Comparison of ENCODE assay signal across 8 cellular contexts in the genomic region with DNA sequence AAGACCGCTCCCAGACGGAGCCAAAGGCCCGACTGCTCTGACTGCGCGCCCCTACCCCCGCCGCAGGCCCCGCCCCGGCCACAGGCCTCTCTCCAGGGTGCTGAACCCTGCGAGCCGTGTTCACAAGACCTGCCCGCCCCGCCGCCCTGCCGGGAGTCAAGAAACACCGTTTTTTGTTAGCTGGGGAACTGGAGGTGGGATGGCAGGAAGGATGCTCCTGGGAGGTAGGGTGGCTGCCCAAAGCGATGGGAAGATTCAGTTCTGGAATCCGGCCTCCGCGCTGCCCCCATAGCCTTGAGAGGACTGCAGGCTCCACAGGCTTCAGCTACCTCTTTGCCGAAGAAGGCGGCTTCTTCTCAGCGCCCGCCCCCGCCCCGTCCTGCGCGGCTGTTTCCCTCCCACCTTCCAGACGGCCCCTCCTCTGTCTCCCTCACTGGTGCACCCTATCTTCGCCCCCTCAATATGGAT. TPM values are rescaled to one million over a fixed set of nuclear protein-coding genes. Genes with fewer than 3 reads are reported as not detected.
A peak's percentile ranks its signal among the peaks of the same experiment; 100 is the strongest.
DNase-seq lines count a peak whose midpoint lies in the region; ATAC-seq and TF ChIP-seq lines count a peak whose summit lies in the region.

No MANE protein-coding gene starts in this region.

- H3K9me3 ChIP-seq in CD4-positive, alpha-beta memory T cell (ENCODE audit: control insufficient read depth in 1 of 2, low read length in 2 of 2): no peaks in the 10 kb centered on the region
- H3K9me3 ChIP-seq in Karpas-422 (ENCODE audit: low read length) (no peaks in the 10 kb centered on the region), osteoblast (ENCODE audit: low read depth, low read length) (no peaks in the 10 kb centered on the region)

- H3K4me1 ChIP-seq in CD4-positive, alpha-beta memory T cell (ENCODE audit: insufficient read depth, low read length): peaks cover 10% of the 10 kb centered on the region
- H3K4me1 ChIP-seq in Karpas-422 (ENCODE audit: low read length) (no peaks in the 10 kb centered on the region), osteoblast (ENCODE audit: insufficient read depth, low read length) (no peaks in the 10 kb centered on the region)

- H4K20me1 ChIP-seq in Karpas-422 (ENCODE audit: insufficient read depth, low read depth, low read length) (peaks cover 26% of the 10 kb centered on the region; the same call in 1 of the 2 replicates), osteoblast (ENCODE audit: insufficient read depth, low read length) (peaks cover 15% of the 10 kb centered on the region)

- no peak overlapping the region for H3K4me3 ChIP-seq in CD4-positive, alpha-beta memory T cell (ENCODE audit: low read length in 2 of 2)
- H3K4me3 ChIP-seq in Karpas-422 (ENCODE audit: low read length): no peak overlapping the region
- H3K4me3 ChIP-seq in osteoblast (ENCODE audit: insufficient read depth, low read length): no peak overlapping the region

- H3K4me2 ChIP-seq in Karpas-422 (ENCODE audit: low read depth, low read length, poor library complexity, severe bottlenecking) (no peak overlapping the region), osteoblast (ENCODE audit: insufficient read depth, low read length) (no peak overlapping the region)

- ATAC-seq in activated CD8-positive, alpha-beta T cell treated with anti-CD3 and anti-CD28 coated beads, Interleukin-2, amount 10 ng/mL, durations not matched to agents 7 days and 5 days: peak; percentile 84
- ATAC-seq in omental fat pad (ENCODE audit: low FRiP score) (no peak), HG03571 (IDR thresholded peaks at IDR 0.05; ENCODE audit: unreplicated experiment) (no peak), HG02938 (IDR thresholded peaks at IDR 0.05; ENCODE audit: unreplicated experiment) (no peak)

- H3K9me2 ChIP-seq in Karpas-422 (replicated peaks; ENCODE audit: insufficient read depth, low read length): no peaks in the 10 kb centered on the region

- POLR2A ChIA-PET in CD4-positive, alpha-beta memory T cell (lab: Charles Lee; ENCODE audit: partially characterized antibody): no interaction called here
- POLR2A ChIA-PET in activated CD8-positive, alpha-beta T cell treated with anti-CD3 and anti-CD28 coated beads, Interleukin-2, amount 10 ng/mL, durations not matched to agents 7 days and 5 days (lab: Charles Lee): interaction anchor here (1.1 to 1.4 kb wide), 2 partner anchors 8 to 9 kb away, joined by 4 to 6 read pairs; no protein-coding TSS in a partner anchor

- peaks cover 0 to 4% (median 0%) of the 10 kb centered on the region in 8 donors for H3K9me3 Mint-ChIP-seq in CD4-positive, alpha-beta memory T cell
- H3K9me3 Mint-ChIP-seq in activated CD8-positive, alpha-beta T cell treated with anti-CD3 and anti-CD28 coated beads, Interleukin-2, amount 10 ng/mL, durations not matched to agents 7 days and 5 days (ENCODE audit: insufficient read depth): no peaks in the 10 kb centered on the region

- H3K27me3 ChIP-seq in CD4-positive, alpha-beta memory T cell (ENCODE audit: insufficient read depth, low read length): peaks cover 47% of the 10 kb centered on the region
- H3K27me3 ChIP-seq in Karpas-422 (ENCODE audit: low read length) (no peaks in the 10 kb centered on the region), osteoblast (ENCODE audit: insufficient read depth, low read length) (peaks cover 85% of the 10 kb centered on the region)

- peak overlapping the region in 1 of 8 donors; percentile 41 for H3K4me3 Mint-ChIP-seq in CD4-positive, alpha-beta memory T cell
- no peak overlapping the region for H3K4me3 Mint-ChIP-seq in activated CD8-positive, alpha-beta T cell treated with anti-CD3 and anti-CD28 coated beads, Interleukin-2, amount 10 ng/mL, durations not matched to agents 7 days and 5 days

- H3K4me1 Mint-ChIP-seq in CD4-positive, alpha-beta memory T cell: peaks cover 3 to 17% (median 9%) of the 10 kb centered on the region in 4 donors
- H3K4me1 Mint-ChIP-seq in activated CD8-positive, alpha-beta T cell treated with anti-CD3 and anti-CD28 coated beads, Interleukin-2, amount 10 ng/mL, durations not matched to agents 7 days and 5 days (ENCODE audit: low read depth): peaks cover 3% of the 10 kb centered on the region

- peak overlapping the region in 1 of 7 donors; percentile 18 for H3K27ac Mint-ChIP-seq in CD4-positive, alpha-beta memory T cell
- H3K27ac Mint-ChIP-seq in activated CD8-positive, alpha-beta T cell treated with anti-CD3 and anti-CD28 coated beads, Interleukin-2, amount 10 ng/mL, durations not matched to agents 7 days and 5 days: no peak overlapping the region

- peak; percentile 62 to 72 (median 68) for DNase-seq in CD4-positive, alpha-beta memory T cell
- DNase-seq in Karpas-422: peak; percentile 76
- peak; percentile 79 for DNase-seq in activated CD8-positive, alpha-beta T cell treated with anti-CD3 and anti-CD28 coated beads, Interleukin-2, amount 10 ng/mL, durations not matched to agents 7 days and 5 days
- peak; percentile 58 for DNase-seq in epidermal melanocyte (ENCODE audit: insufficient read length, low spot score)
- DNase-seq in osteoblast (ENCODE audit: insufficient read length, low spot score, missing footprints): peak; percentile 95
- no peak for DNase-seq in omental fat pad (ENCODE audit: low spot score)

- no peak overlapping the region for H3K9ac ChIP-seq in Karpas-422 (ENCODE audit: low read length)

- TF ChIP-seq CTCF in osteoblast (IDR thresholded peaks at IDR 0.05; ENCODE audit: extremely low read depth, low read depth, low read length) (no peak), omental fat pad (IDR thresholded peaks at IDR 0.05) (no peak)

- intact Hi-C loops in CD4-positive, alpha-beta memory T cell (cut with micrococcal nuclease): no loop called here

- no peak overlapping the region for H3K27ac ChIP-seq in CD4-positive, alpha-beta memory T cell (ENCODE audit: low read depth, low read length)
- H3K27ac ChIP-seq in Karpas-422 (ENCODE audit: low read length) (no peak overlapping the region), osteoblast (ENCODE audit: low read depth, low read length) (no peak overlapping the region)

- H2AFZ ChIP-seq in Karpas-422 (ENCODE audit: low read length) (no peak overlapping the region), osteoblast (ENCODE audit: low read length) (no peak overlapping the region)

- H3K27me3 Mint-ChIP-seq in CD4-positive, alpha-beta memory T cell: peaks cover 32 to 36% of the 10 kb centered on the region in 2 donors
- peaks cover 63% of the 10 kb centered on the region for H3K27me3 Mint-ChIP-seq in activated CD8-positive, alpha-beta T cell treated with anti-CD3 and anti-CD28 coated beads, Interleukin-2, amount 10 ng/mL, durations not matched to agents 7 days and 5 days (ENCODE audit: low read depth)

- no peaks in the 10 kb centered on the region for H3K79me2 ChIP-seq in Karpas-422 (ENCODE audit: low read length)
- H3K79me2 ChIP-seq in osteoblast (ENCODE audit: insufficient read depth, low read length): no peaks in the 10 kb centered on the region

- CTCF ChIA-PET in CD4-positive, alpha-beta memory T cell (lab: Charles Lee; ENCODE audit: partially characterized antibody): no interaction called here
- CTCF ChIA-PET in activated CD8-positive, alpha-beta T cell treated with anti-CD3 and anti-CD28 coated beads, Interleukin-2, amount 10 ng/mL, durations not matched to agents 7 days and 5 days (lab: Charles Lee): interaction anchor here (0.9 to 3.5 kb wide), 3 partner anchors 8 to 68 kb away, joined by 3 to 18 read pairs (median 5); no protein-coding TSS in a partner anchor

- no peaks in the 10 kb centered on the region for H3K36me3 ChIP-seq in CD4-positive, alpha-beta memory T cell (ENCODE audit: insufficient read depth, low read length)
- H3K36me3 ChIP-seq in Karpas-422 (ENCODE audit: insufficient read depth, low read length) (no peaks in the 10 kb centered on the region), osteoblast (ENCODE audit: insufficient read depth, low read length) (no peaks in the 10 kb centered on the region)

- H3K36me3 Mint-ChIP-seq in CD4-positive, alpha-beta memory T cell: no peaks in the 10 kb centered on the region
- no peaks in the 10 kb centered on the region for H3K36me3 Mint-ChIP-seq in activated CD8-positive, alpha-beta T cell treated with anti-CD3 and anti-CD28 coated beads, Interleukin-2, amount 10 ng/mL, durations not matched to agents 7 days and 5 days (ENCODE audit: low read depth)

RNA-seq across cellular contexts. Expression of a gene that starts 2.7 kb away (rescaled TPM):
- 1 to 10 TPM in 1 of 2 experiments, under 1 TPM in 1; 0.75 to 1.7 TPM for total RNA-seq in CD4-positive, alpha-beta memory T cell
- polyA plus RNA-seq in CD4-positive, alpha-beta memory T cell: 1 to 10 TPM in 1 of 2 donors, under 1 TPM in 1; 0.11 to 1.2 TPM
- 1.8 and 10.4 TPM in 2 replicates for total RNA-seq in Karpas-422 (2014; rRNA removed; shearing (Covaris generic); ENCODE audit: low replicate concordance)
- under 1 TPM; 0.26 to 0.37 TPM for total RNA-seq in activated CD8-positive, alpha-beta T cell treated with anti-CD3 and anti-CD28 coated beads, Interleukin-2, amount 10 ng/mL, durations not matched to agents 7 days and 5 days
- total RNA-seq in osteoblast (0.36 and 0.59 TPM in 2 replicates), omental fat pad (100 to 1,000 TPM in 1 of 4 donors, 10 to 100 TPM in 3; 54.0 to 339 (median 84.6) TPM)
